Comparison of ENCODE assay signal across 10 cellular contexts in the genomic region with DNA sequence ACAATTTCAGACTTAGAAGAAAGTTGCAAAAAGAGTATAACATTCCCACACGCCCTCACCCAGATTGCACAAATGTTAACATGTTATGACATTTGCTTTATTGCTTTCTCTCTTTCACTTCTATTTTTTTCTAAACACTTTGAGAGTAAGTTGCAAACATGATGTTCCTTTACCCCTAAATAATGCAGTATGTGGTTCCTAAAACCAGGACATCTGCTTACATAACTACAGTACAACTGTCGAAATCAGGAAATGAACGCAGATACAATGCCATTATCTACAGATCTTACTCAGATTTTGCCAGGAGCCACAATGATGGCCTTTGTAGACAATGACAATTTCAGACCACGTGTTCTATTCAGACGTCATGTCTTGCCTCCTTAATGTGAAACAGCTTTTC. TPM values are rescaled to one million over a fixed set of nuclear protein-coding genes. Genes with fewer than 3 reads are reported as not detected.
DNase-seq lines count a peak whose midpoint lies in the region; ATAC-seq, FAIRE-seq and TF ChIP-seq lines count a peak whose summit lies in the region.
"Had no signal": no experiment of that assay in that cellular context is flagged by ENCODE, and none has a peak within 500 bp of the region (broad histone marks: within the 10 kb centered on the region; RNA-seq: fewer than 3 reads in every experiment).

No MANE protein-coding gene starts in this region.

- H2AFZ ChIP-seq in astrocyte (ENCODE audit: low read depth, low read length), result no peak overlapping the region

- H3K79me2 ChIP-seq in astrocyte (ENCODE audit: insufficient read depth, low read length), result no peaks in the 10 kb centered on the region

- H3K36me3 Mint-ChIP-seq in astrocyte (ENCODE audit: low read depth, unreplicated experiment) (peaks cover 3% of the 10 kb centered on the region), naive B cell (peaks cover 37 to 41% of the 10 kb centered on the region in 2 donors)

- H3K36me3 ChIP-seq in astrocyte (ENCODE audit: insufficient read depth, low read length) (no peaks in the 10 kb centered on the region), BE2C (peaks cover 22% of the 10 kb centered on the region)

- H3K9me3 ChIP-seq in astrocyte (ENCODE audit: insufficient read depth, low read depth, low read length) (no peaks in the 10 kb centered on the region), BE2C (no peaks in the 10 kb centered on the region)

- no peak overlapping the region for H3K4me3 Mint-ChIP-seq in astrocyte (ENCODE audit: unreplicated experiment)
- H3K4me3 Mint-ChIP-seq in naive B cell, result no peak overlapping the region

- H3K27me3 ChIP-seq in astrocyte (ENCODE audit: insufficient read depth, low read length) (no peaks in the 10 kb centered on the region), BE2C (no peaks in the 10 kb centered on the region)

- no peak overlapping the region for H3K9ac ChIP-seq in astrocyte (ENCODE audit: low read length)

- H4K20me1 ChIP-seq in astrocyte (ENCODE audit: insufficient read depth, low read length), result no peaks in the 10 kb centered on the region

- DNase-seq in COLO829 (ENCODE audit: low spot score) (peak; percentile 74), astrocyte (ENCODE audit: low read depth) (peak; percentile 21), naive B cell (no peak), BE2C (no peak), NCI-H82 (lab: John Stamatoyannopoulos, UW) (no peak)
- DNase-seq in stimulated activated naive CD4-positive, alpha-beta T cell treated with Interleukin-2 at 50 U/mL for 16 hours (lab: John Stamatoyannopoulos, UW), result no peak

- H3K27ac Mint-ChIP-seq in astrocyte (ENCODE audit: unreplicated experiment) (no peak overlapping the region), naive B cell (peak overlapping the region in 5 of 6 donors; percentile 10 to 79 (median 71))

- peaks cover 2% of the 10 kb centered on the region for H3K4me1 Mint-ChIP-seq in astrocyte (ENCODE audit: low read depth, unreplicated experiment)
- H3K4me1 Mint-ChIP-seq in naive B cell, result peaks cover 9 to 28% (median 13%) of the 10 kb centered on the region in 3 donors

- H3K27ac ChIP-seq in astrocyte (ENCODE audit: low read depth, low read length), result no peak overlapping the region

- TF ChIP-seq CTCF in astrocyte (IDR thresholded peaks at IDR 0.05; ENCODE audit: insufficient read depth, low read depth, low read length), result no peak
- TF ChIP-seq CTCF in BE2C (IDR thresholded peaks at IDR 0.05; ENCODE audit: low read depth, low read length), result no peak

- H3K4me1 ChIP-seq in astrocyte (ENCODE audit: insufficient read depth, low read length) (peaks cover 10% of the 10 kb centered on the region), BE2C (peaks cover 11% of the 10 kb centered on the region)

- H3K4me2 ChIP-seq in astrocyte (ENCODE audit: low read length), result no peak overlapping the region

- H3K9me3 Mint-ChIP-seq in astrocyte (ENCODE audit: unreplicated experiment) (no peaks in the 10 kb centered on the region), naive B cell (no peaks in the 10 kb centered on the region)

- ATAC-seq in HG03432 (IDR thresholded peaks at IDR 0.05; ENCODE audit: unreplicated experiment), result peak; percentile 60
- peak; percentile 43 to 55 for ATAC-seq in naive B cell (ENCODE audit: low read depth in 2 of 2)
- no peak for ATAC-seq in HG03571 (IDR thresholded peaks at IDR 0.05; ENCODE audit: unreplicated experiment)

- FAIRE-seq in astrocyte (lab: Jason Lieb, UNC), result no peak
- FAIRE-seq: colon had no signal

- H3K4me3 ChIP-seq in astrocyte (ENCODE audit: insufficient read depth, low read depth, low read length) (no peak overlapping the region), BE2C (ENCODE audit: low read depth, low read length) (no peak overlapping the region)

- H3K27me3 Mint-ChIP-seq in astrocyte (ENCODE audit: low read depth, unreplicated experiment), result peaks cover 39% of the 10 kb centered on the region
- H3K27me3 Mint-ChIP-seq in naive B cell, result no peaks in the 10 kb centered on the region

RNA-seq across cellular contexts. Expression of a gene that starts 22.4 kb away (rescaled TPM):
- total RNA-seq in astrocyte, result 1.2 and 1.8 TPM in 2 replicates
- 10 to 100 TPM; 24.1 to 64.3 (median 37.5) TPM for polyA plus RNA-seq in naive B cell (ENCODE audit: low read depth in 6 of 6)
- 43.1 TPM for polyA plus RNA-seq in BE2C (2012; ENCODE audit: insufficient read depth, insufficient read length, low read depth)

RNA-seq across cellular contexts. Expression of a gene that starts 48.1 kb away (rescaled TPM):
- 35.2 and 60.5 TPM in 2 replicates for total RNA-seq in astrocyte
- polyA plus RNA-seq in naive B cell (ENCODE audit: low read depth in 6 of 6), result not detected
- polyA plus RNA-seq in BE2C (2012; ENCODE audit: insufficient read depth, insufficient read length, low read depth), result not detected
- total RNA-seq: T-helper 2 cell treated with Interferon-gamma antibody and Interleukin-4, amounts not matched to agents 100 ng/mL and 5 ng/mL, for 36 hours had no signal

Comparison
In these comparisons a context has a peak if more than half of its experiments do, and no peak if none do; other contexts are left out.
1. DNase-seq: peak in COLO829 (single experiment) and astrocyte (single experiment); none in naive B cell (single experiment), BE2C (single experiment), stimulated activated naive CD4-positive, alpha-beta T cell treated with Interleukin-2 at 50 U/mL for 16 hours (single experiment) and NCI-H82 (single experiment).